8 cellular contexts compared by ENCODE assay signal in genomic region chr19:17281391-17282304, GRCh38. TPM values are rescaled to one million over a fixed set of nuclear protein-coding genes. Genes with fewer than 3 reads are reported as not detected.
DNase-seq lines count a peak whose midpoint lies in the region; ATAC-seq and TF ChIP-seq lines count a peak whose summit lies in the region.

Gene ANKLE1, plus strand, starts transcription at chr19:17281901. Its CDS starts 20 bp downstream, at chr19:17281921.

- no peak within 1 kb of the TSS; the same call in 1 of the 2 replicates for H3K9ac ChIP-seq in HUES48 (ENCODE audit: low read depth, low read length)

- peaks cover 6% of the 10 kb centered on the region for H3K4me1 Mint-ChIP-seq in neural crest cell

- no peak for TF ChIP-seq CTCF in GM10266 (IDR thresholded peaks at IDR 0.05; ENCODE audit: control insufficient read depth, insufficient read depth, low read depth, missing control alignments)
- TF ChIP-seq CTCF in WI38 (IDR thresholded peaks at IDR 0.05; ENCODE audit: low read depth, low read length): no peak
- TF ChIP-seq CTCF in epithelial cell of proximal tubule (conservative IDR thresholded peaks at IDR 0.05; ENCODE audit: low read depth, low read length): no peak
- TF ChIP-seq CTCF in neural crest cell (conservative IDR thresholded peaks at IDR 0.05): no peak

- H3K4me3 ChIP-seq in HUES48 (ENCODE audit: low read depth, low read length) (peak within 1 kb of the TSS; percentile 63), WI38 (ENCODE audit: low read depth, low read length) (peak within 1 kb of the TSS; percentile 50), epithelial cell of proximal tubule (ENCODE audit: low read depth, low read length) (peak within 1 kb of the TSS; percentile 47)

- H3K9me3 ChIP-seq in HUES48 (ENCODE audit: control insufficient read depth, insufficient read depth, low read length): no peaks in the 10 kb centered on the region

- ATAC-seq in HG02623 (IDR thresholded peaks at IDR 0.05; ENCODE audit: unreplicated experiment): no peak

- H3K4me3 Mint-ChIP-seq in neural crest cell: peak within 1 kb of the TSS; percentile 59

- peaks cover 9% of the 10 kb centered on the region; the same call in 1 of the 2 replicates for H3K27me3 ChIP-seq in HUES48 (ENCODE audit: control insufficient read depth, insufficient read depth, low read length)

- H3K36me3 Mint-ChIP-seq in neural crest cell (ENCODE audit: low read depth): peaks cover 3% of the 10 kb centered on the region

- peaks cover 14% of the 10 kb centered on the region for H3K27me3 Mint-ChIP-seq in neural crest cell (ENCODE audit: low read depth)

- H3K4me1 ChIP-seq in HUES48 (ENCODE audit: control insufficient read depth, insufficient read depth, low read length): no peaks in the 10 kb centered on the region

- H3K27ac ChIP-seq in HUES48 (ENCODE audit: low read depth, low read length): no peak within 1 kb of the TSS

- H3K9me3 Mint-ChIP-seq in neural crest cell: no peaks in the 10 kb centered on the region

- DNase-seq in GM10266 (ENCODE audit: extremely low spot score): peak; percentile 81
- no peak for DNase-seq in epithelial cell of proximal tubule (ENCODE audit: low read depth)
- peak; percentile 18 for DNase-seq in neural crest cell (ENCODE audit: low read depth, low spot score)
- DNase-seq in LoVo (ENCODE audit: low spot score): no peak
- DNase-seq in COR-L47 (lab: John Stamatoyannopoulos, UW): no peak

- H3K36me3 ChIP-seq in HUES48 (ENCODE audit: control insufficient read depth, insufficient read depth, low read length): peaks cover 46% of the 10 kb centered on the region

- no peak within 1 kb of the TSS for H3K27ac Mint-ChIP-seq in neural crest cell (ENCODE audit: unreplicated experiment)

RNA-seq across cellular contexts. Expression of gene ANKLE1, which starts in this region (rescaled TPM):
- total RNA-seq in epithelial cell of proximal tubule (3.0 and 4.1 TPM in 2 replicates), neural crest cell (4.5 and 4.9 TPM in 2 replicates)

Comparison
In these comparisons a context has a peak if more than half of its experiments do, and no peak if none do; other contexts are left out.
1. DNase-seq: peak in GM10266 (single experiment) and neural crest cell (single experiment); none in epithelial cell of proximal tubule (single experiment), LoVo (single experiment) and COR-L47 (single experiment).
2. Peak in every context shown above with its lines, with median percentiles within 50 percentile points of each other: H3K4me3 ChIP-seq.